10 cellular contexts compared by ENCODE assay signal in genomic region chr6:159010037-159010612, GRCh38. TPM values are rescaled to one million over a fixed set of nuclear protein-coding genes. Genes with fewer than 3 reads are reported as not detected.
DNase-seq lines count a peak whose midpoint lies in the region; ATAC-seq, FAIRE-seq and TF ChIP-seq lines count a peak whose summit lies in the region.
"Not testable (repeated sequence)": the region's sequence is repeated elsewhere in the genome, so short reads cannot be mapped to it uniquely, and the experiment has no call there.
"Had no signal": no experiment of that assay in that cellular context is flagged by ENCODE, and none has a peak within 500 bp of the region (broad histone marks: within the 10 kb centered on the region; RNA-seq: fewer than 3 reads in every experiment).

No MANE protein-coding gene starts in this region.

- not testable (repeated sequence) for H2AFZ ChIP-seq in GM23248; OCI-LY1 (ENCODE audit: low read length); K562 (ENCODE audit: low read depth, low read length)

- H3K36me3 Mint-ChIP-seq in CD4-positive, CD25-positive, alpha-beta regulatory T cell; activated T-cell treated with anti-CD3 and anti-CD28 coated beads, Interleukin-2, amount 50 U/mL, for 72 hours (ENCODE audit: insufficient read depth in 2 of 2); stimulated activated effector memory CD8-positive, alpha-beta T cell treated with anti-CD3 and anti-CD28 coated beads, Interleukin-12 subunit alpha, Interleukin-12 subunit beta, amount 100 ng/mL, for 72 hours: not testable (repeated sequence)

- intact Hi-C loops in K562 (cut with micrococcal nuclease) = not testable (repeated sequence)

- ATAC-seq in CD4-positive, CD25-positive, alpha-beta regulatory T cell (ENCODE audit: low read depth in 2 of 2); activated T-cell treated with anti-CD3 and anti-CD28 coated beads, Interleukin-2, amount 50 U/mL, for 72 hours (replicated peaks in 1 of 2); K562; stimulated activated effector memory CD8-positive, alpha-beta T cell treated with anti-CD3 and anti-CD28 coated beads, Interleukin-12 subunit alpha, Interleukin-12 subunit beta, amount 100 ng/mL, for 72 hours: not testable (repeated sequence)

- not testable (repeated sequence) for H3K27me3 Mint-ChIP-seq in CD4-positive, CD25-positive, alpha-beta regulatory T cell; activated T-cell treated with anti-CD3 and anti-CD28 coated beads, Interleukin-2, amount 50 U/mL, for 72 hours (ENCODE audit: low read depth)

- in situ Hi-C loops in GM23248 (cut with MboI); K562 (cut with MboI): not testable (repeated sequence)

- H3K9ac ChIP-seq in GM23248; OCI-LY1 (ENCODE audit: low read length); K562 (ENCODE audit: insufficient read depth in 1 of 2, low read depth in 2 of 2, low read length in 2 of 2): not testable (repeated sequence)

- not testable (repeated sequence) for H3F3A ChIP-seq in GM23248 (ENCODE audit: insufficient read depth); OCI-LY1 (ENCODE audit: insufficient read depth, low read length)

- H4K20me1 ChIP-seq in GM23248 (ENCODE audit: insufficient read depth); OCI-LY1 (ENCODE audit: insufficient read depth, low read length); K562 (replicated peaks; ENCODE audit: control insufficient read depth, insufficient read depth, low read length): not testable (repeated sequence)

- FAIRE-seq in K562 (lab: Jason Lieb, UNC) = not testable (repeated sequence)

- not testable (repeated sequence) for H3K9me1 ChIP-seq in K562 (ENCODE audit: control insufficient read depth, insufficient read depth, low read length)

- H3K9me3 Mint-ChIP-seq in CD4-positive, CD25-positive, alpha-beta regulatory T cell; activated T-cell treated with anti-CD3 and anti-CD28 coated beads, Interleukin-2, amount 50 U/mL, for 72 hours; stimulated activated effector memory CD8-positive, alpha-beta T cell treated with anti-CD3 and anti-CD28 coated beads, Interleukin-12 subunit alpha, Interleukin-12 subunit beta, amount 100 ng/mL, for 72 hours: not testable (repeated sequence)

- TF ChIP-seq RAD21 in K562 (CRISPR knock-in tag; conservative IDR thresholded peaks at IDR 0.05 in 1 of 2, IDR thresholded peaks at IDR 0.05 in 1 of 2) = not testable (repeated sequence)

- H3K4me2 ChIP-seq in GM23248 (ENCODE audit: unreplicated experiment); OCI-LY1 (ENCODE audit: low read length); K562 (ENCODE audit: insufficient read depth, low read length): not testable (repeated sequence)

- H3K27ac Mint-ChIP-seq in CD4-positive, CD25-positive, alpha-beta regulatory T cell = peak overlapping the region in 2 of 3 donors; percentile 23 to 28
- H3K27ac Mint-ChIP-seq in activated T-cell treated with anti-CD3 and anti-CD28 coated beads, Interleukin-2, amount 50 U/mL, for 72 hours; stimulated activated effector memory CD8-positive, alpha-beta T cell treated with anti-CD3 and anti-CD28 coated beads, Interleukin-12 subunit alpha, Interleukin-12 subunit beta, amount 100 ng/mL, for 72 hours: not testable (repeated sequence)

- 79 to 83% methylated on average over 5 to 7 of the region's 7 CpGs for WGBS in GM23248 (ENCODE audit: low coverage in 1 of 2, low lambda C conversion rate in 2 of 2, missing lambda C conversion rate in 2 of 2), 2 experiments
- WGBS in K562 (ENCODE audit: insufficient coverage, low coverage, missing lambda C conversion rate) = 3% methylated on average over 7 of the region's 7 CpGs

- H3K27ac ChIP-seq in CD4-positive, CD25-positive, alpha-beta regulatory T cell (ENCODE audit: insufficient read depth, low read length, poor library complexity, severe bottlenecking); GM23248; K562 (ENCODE audit: extremely low read depth, low read depth, low read length): not testable (repeated sequence)
- H3K27ac ChIP-seq in OCI-LY1 (ENCODE audit: low read depth, low read length, poor library complexity, severe bottlenecking) = peak overlapping the region; percentile 31

- H3K9me2 ChIP-seq in GM23248 (ENCODE audit: insufficient read depth); OCI-LY1 (ENCODE audit: low read depth, low read length): not testable (repeated sequence)

- H3K4me3 ChIP-seq in CD4-positive, CD25-positive, alpha-beta regulatory T cell (ENCODE audit: low read depth, low read length); GM23248; OCI-LY1 (ENCODE audit: low read depth, low read length, poor library complexity, severe bottlenecking); K562; epithelial cell of esophagus (ENCODE audit: low read length): not testable (repeated sequence)

- TF ChIP-seq CTCF in OCI-LY1 (IDR thresholded peaks at IDR 0.05; ENCODE audit: low read length); K562 (IDR thresholded peaks at IDR 0.05 in 2 of 3, conservative IDR thresholded peaks at IDR 0.05 in 1 of 3; ENCODE audit: insufficient read depth in 2 of 3, low read depth in 1 of 3, low read length in 3 of 3); epithelial cell of esophagus (IDR thresholded peaks at IDR 0.05; ENCODE audit: insufficient read depth, low read depth, low read length, missing control alignments): not testable (repeated sequence)

- peaks cover 18 to 60% (median 50%) of the 10 kb centered on the region in 4 donors for H3K4me1 Mint-ChIP-seq in CD4-positive, CD25-positive, alpha-beta regulatory T cell
- peaks cover 52% of the 10 kb centered on the region for H3K4me1 Mint-ChIP-seq in activated T-cell treated with anti-CD3 and anti-CD28 coated beads, Interleukin-2, amount 50 U/mL, for 72 hours (ENCODE audit: low read depth)
- H3K4me1 Mint-ChIP-seq in stimulated activated effector memory CD8-positive, alpha-beta T cell treated with anti-CD3 and anti-CD28 coated beads, Interleukin-12 subunit alpha, Interleukin-12 subunit beta, amount 100 ng/mL, for 72 hours = peaks cover 20% of the 10 kb centered on the region

- not testable (repeated sequence) for H3K79me2 ChIP-seq in GM23248 (ENCODE audit: insufficient read depth); OCI-LY1 (ENCODE audit: insufficient read depth, low read length); K562 (ENCODE audit: control insufficient read depth, insufficient read depth, low read length)

- TF ChIP-seq EP300 in K562 (IDR thresholded peaks at IDR 0.05; ENCODE audit: low read length) = not testable (repeated sequence)

- peak overlapping the region in 1 of 4 donors; percentile 25 for H3K4me3 Mint-ChIP-seq in CD4-positive, CD25-positive, alpha-beta regulatory T cell
- H3K4me3 Mint-ChIP-seq in activated T-cell treated with anti-CD3 and anti-CD28 coated beads, Interleukin-2, amount 50 U/mL, for 72 hours = peak overlapping the region; percentile 42 to 46
- peak overlapping the region; percentile 39 for H3K4me3 Mint-ChIP-seq in stimulated activated effector memory CD8-positive, alpha-beta T cell treated with anti-CD3 and anti-CD28 coated beads, Interleukin-12 subunit alpha, Interleukin-12 subunit beta, amount 100 ng/mL, for 72 hours

- H3K4me1 ChIP-seq in CD4-positive, CD25-positive, alpha-beta regulatory T cell (ENCODE audit: control insufficient read depth, insufficient read depth, low read length, poor library complexity, severe bottlenecking) = peaks cover 35% of the 10 kb centered on the region
- not testable (repeated sequence) for H3K4me1 ChIP-seq in GM23248 (ENCODE audit: insufficient read depth); K562 (replicated peaks in 1 of 2; ENCODE audit: control insufficient read depth in 2 of 2, insufficient read depth in 2 of 2, low read length in 2 of 2)
- H3K4me1 ChIP-seq in OCI-LY1 (ENCODE audit: insufficient read depth, low read length, severe bottlenecking) = peaks cover 42% of the 10 kb centered on the region

- not testable (repeated sequence) for H3K36me3 ChIP-seq in CD4-positive, CD25-positive, alpha-beta regulatory T cell (ENCODE audit: control insufficient read depth, insufficient read depth, low read length); GM23248 (ENCODE audit: low read depth); OCI-LY1 (ENCODE audit: insufficient read depth, low read length); K562 (ENCODE audit: control insufficient read depth, insufficient read depth, low read length)

- DNase-seq in CD4-positive, CD25-positive, alpha-beta regulatory T cell; activated T-cell treated with anti-CD3 and anti-CD28 coated beads, Interleukin-2, amount 50 U/mL, for 72 hours; K562 (ENCODE audit: extremely low read depth in 1 of 4, low spot score in 3 of 4); stimulated activated effector memory CD8-positive, alpha-beta T cell treated with anti-CD3 and anti-CD28 coated beads, Interleukin-12 subunit alpha, Interleukin-12 subunit beta, amount 100 ng/mL, for 72 hours (ENCODE audit: low spot score in 2 of 2): not testable (repeated sequence)
- DNase-seq in GM23248 (peak; percentile 31), epithelial cell of esophagus (ENCODE audit: low read depth) (peak; percentile 50), kidney tubule cell (ENCODE audit: low spot score) (peak; percentile 43)

- POLR2A ChIA-PET in K562 (lab: Yijun Ruan, JAX) = interaction anchor here (0.5 to 1.7 kb wide), 2 partner anchors 10 to 78 kb away, joined by 3 to 6 read pairs; partner anchors contain the start of gene RSPH3

- TF ChIP-seq POLR2A in K562 (conservative IDR thresholded peaks at IDR 0.05) = not testable (repeated sequence)

- H3K9me3 ChIP-seq in CD4-positive, CD25-positive, alpha-beta regulatory T cell (ENCODE audit: control insufficient read depth in 2 of 2, low read length in 2 of 2); GM23248 (ENCODE audit: low read depth); OCI-LY1 (ENCODE audit: low read length); K562 (replicated peaks; ENCODE audit: control insufficient read depth, insufficient read depth, low read depth, low read length): not testable (repeated sequence)

- H3K27me3 ChIP-seq in CD4-positive, CD25-positive, alpha-beta regulatory T cell (ENCODE audit: control insufficient read depth, insufficient read depth, low read length); GM23248 (replicated peaks; ENCODE audit: insufficient read depth); OCI-LY1 (ENCODE audit: insufficient read depth, low read length): not testable (repeated sequence)
- H3K27me3 ChIP-seq in K562 (ENCODE audit: control insufficient read depth in 2 of 2, insufficient read depth in 2 of 2, low read length in 2 of 2) = peaks cover 15 to 22% of the 10 kb centered on the region in 2 experiments; a peak in 4 of 5 replicates

- BruUV-seq in K562 (replicated peaks; lab: Mats Ljungman, UMichigan) = not testable (repeated sequence)

- CTCF ChIA-PET in K562 (lab: Yijun Ruan, JAX; ENCODE audit: low intra/inter-chr PET ratio) = interaction anchor here (0.7 kb wide), 1 partner anchor 302 kb away, joined by 5 read pairs; no protein-coding TSS in a partner anchor

RNA-seq across cellular contexts. Expression of gene RSPH3, which starts 10.1 kb away (rescaled TPM):
- total RNA-seq in CD4-positive, CD25-positive, alpha-beta regulatory T cell = 1.5 TPM
- polyA plus RNA-seq in CD4-positive, CD25-positive, alpha-beta regulatory T cell = 1 to 10 TPM; 2.0 to 3.4 (median 2.5) TPM
- 7.2 and 9.4 TPM in 2 replicates for total RNA-seq in GM23248 (2014; rRNA removed; shearing (Covaris generic))
- polyA plus RNA-seq in GM23248 (2016; fragmentation: Nextera tagmentation; extraction: Ambion mirVana) (14.6 and 15.1 TPM in 2 replicates), K562 (2011; rRNA removed) (1.2 and 1.3 TPM in 2 replicates), K562 (2014; fragmentation: Illumina TruSeq; extraction: Trizol) (1.3 and 2.1 TPM in 2 replicates), K562 (2014; fragmentation: Nextera tagmentation; extraction: Ambion mirVana) (under 1 TPM; 0.52 to 0.68 TPM), K562 (2014; rRNA removed) (1.3 and 1.5 TPM in 2 replicates)
- 1 to 10 TPM; 6.1 to 6.3 TPM for total RNA-seq in activated T-cell treated with anti-CD3 and anti-CD28 coated beads, Interleukin-2, amount 50 U/mL, for 72 hours
- 1.7 TPM in 2 replicates for total RNA-seq in K562 (2011; cell fraction: chromatin; rRNA removed; ENCODE audit: low replicate concordance)
- 0.79 and 0.83 TPM in 2 replicates for total RNA-seq in K562 (2011; cell fraction: nucleolus; rRNA removed)
- total RNA-seq in K562 (2011; cell fraction: nucleoplasm; rRNA removed) = 0.88 and 5.3 TPM in 2 replicates
- total RNA-seq in K562 (2014; rRNA removed) (1.6 and 1.7 TPM in 2 replicates), K562 (2014; rRNA removed; fragmentation: Illumina TruSeq; extraction: Trizol) (1.8 and 1.9 TPM in 2 replicates), K562 (2015; rRNA removed; fragmentation: Illumina TruSeq; extraction: Trizol) (2.0 and 2.3 TPM in 2 replicates), K562 (2021) (2.6 and 2.9 TPM in 2 replicates)
- polyA plus RNA-seq in K562 (2011; cell fraction: cytosol; rRNA removed) = 0.60 and 1.4 TPM in 2 replicates
- 0.80 and 1.8 TPM in 2 replicates for polyA plus RNA-seq in K562 (2011; cell fraction: nucleus; rRNA removed)
- 2.9 and 4.4 TPM in 2 replicates for polyA plus RNA-seq in K562 (2012)
- 2.1 and 3.6 TPM in 2 replicates for polyA minus RNA-seq in K562 (2011; rRNA and poly(A)+ RNA removed)
- 2.0 TPM in 2 replicates for polyA minus RNA-seq in K562 (2011; cell fraction: cytosol; rRNA and poly(A)+ RNA removed)
- polyA minus RNA-seq in K562 (2011; cell fraction: nucleus; rRNA and poly(A)+ RNA removed) = 0.78 and 1.1 TPM in 2 replicates

RNA-seq across cellular contexts. Expression of gene TAGAP, which starts 34.7 kb away (rescaled TPM):
- total RNA-seq in CD4-positive, CD25-positive, alpha-beta regulatory T cell = 330 TPM
- 100 to 1,000 TPM; 105 to 191 (median 161) TPM for polyA plus RNA-seq in CD4-positive, CD25-positive, alpha-beta regulatory T cell
- total RNA-seq in GM23248 (2014; rRNA removed; shearing (Covaris generic)) = not detected in 2 replicates
- not detected in 2 replicates for polyA plus RNA-seq in GM23248 (2016; fragmentation: Nextera tagmentation; extraction: Ambion mirVana)
- 10 to 100 TPM; 34.6 to 56.1 TPM for total RNA-seq in activated T-cell treated with anti-CD3 and anti-CD28 coated beads, Interleukin-2, amount 50 U/mL, for 72 hours
- not detected in 2 replicates for total RNA-seq in K562 (2011; cell fraction: chromatin; rRNA removed; ENCODE audit: low replicate concordance)
- not detected in 2 replicates for total RNA-seq in K562 (2011; cell fraction: nucleolus; rRNA removed)
- total RNA-seq in K562 (2011; cell fraction: nucleoplasm; rRNA removed) = not detected in 2 replicates
- not detected in 2 replicates for total RNA-seq in K562 (2014; rRNA removed)
- not detected in 2 replicates for total RNA-seq in K562 (2014; rRNA removed; fragmentation: Illumina TruSeq; extraction: Trizol)
- not detected in 2 replicates for total RNA-seq in K562 (2015; rRNA removed; fragmentation: Illumina TruSeq; extraction: Trizol)
- 0.07 and 0.27 TPM in 2 replicates for total RNA-seq in K562 (2021)
- polyA plus RNA-seq in K562 (2011; rRNA removed) = not detected in 2 replicates
- polyA plus RNA-seq in K562 (2011; cell fraction: cytosol; rRNA removed) = not detected in 2 replicates
- not detected in 2 replicates for polyA plus RNA-seq in K562 (2011; cell fraction: nucleus; rRNA removed)
- not detected in 2 replicates for polyA plus RNA-seq in K562 (2012)
- not detected in 2 replicates for polyA plus RNA-seq in K562 (2014; fragmentation: Illumina TruSeq; extraction: Trizol)
- not detected for polyA plus RNA-seq in K562 (2014; fragmentation: Nextera tagmentation; extraction: Ambion mirVana)
- not detected in 2 replicates for polyA plus RNA-seq in K562 (2014; rRNA removed)
- not detected in 2 replicates for polyA minus RNA-seq in K562 (2011; rRNA and poly(A)+ RNA removed)
- polyA minus RNA-seq in K562 (2011; cell fraction: cytosol; rRNA and poly(A)+ RNA removed) = not detected in 2 replicates
- not detected in 2 replicates for polyA minus RNA-seq in K562 (2011; cell fraction: nucleus; rRNA and poly(A)+ RNA removed)
- total RNA-seq: HepG2, HT-29 had no signal
- polyA plus RNA-seq: HepG2 had no signal

Comparison
In these comparisons a context has a peak if more than half of its experiments do, and no peak if none do; other contexts are left out.
1. RNA of gene TAGAP, which starts 34.7 kb away (total RNA-seq): 330 TPM in CD4-positive, CD25-positive, alpha-beta regulatory T cell (single experiment) and 34.6 to 56.1 TPM in activated T-cell treated with anti-CD3 and anti-CD28 coated beads, Interleukin-2, amount 50 U/mL, for 72 hours; not detected in GM23248 and 0.07 to 0.27 TPM in K562; every median in the first group is over 10 times any median in the second.